ENCODE assay signal across 10 cellular contexts in genomic region chr7:114819629-114820362, GRCh38.
A peak's percentile ranks its signal among the peaks of the same experiment; 100 is the strongest.
DNase-seq lines count a peak whose midpoint lies in the region; ATAC-seq, FAIRE-seq and TF ChIP-seq lines count a peak whose summit lies in the region.
"Had no signal": no experiment of that assay in that cellular context is flagged by ENCODE, and none has a peak within 500 bp of the region (broad histone marks: within the 10 kb centered on the region; RNA-seq: fewer than 3 reads in every experiment).

No MANE protein-coding gene starts in this region.

- CTCF ChIA-PET in A673 (lab: Charles Lee): no interaction called here

- TF ChIP-seq CTCF in A673 (conservative IDR thresholded peaks at IDR 0.05; ENCODE audit: low read depth, low read length) (no peak), brain microvascular endothelial cell (IDR thresholded peaks at IDR 0.05; ENCODE audit: low read depth, low read length, missing control alignments) (no peak)

- H3K36me3 ChIP-seq in A673 (ENCODE audit: insufficient read depth, low read length, poor library complexity, severe bottlenecking) (no peaks in the 10 kb centered on the region), brain microvascular endothelial cell (replicated peaks) (no peaks in the 10 kb centered on the region)

- in situ Hi-C loops in brain microvascular endothelial cell (cut with HindIII; ENCODE audit: low pct_ligation_motif_present, low sequenced_read_pairs): no loop called here

- no TSS peak for BruUV-seq in A673 (replicated peaks; lab: Mats Ljungman, UMichigan)

- POLR2A ChIA-PET in A673 (lab: Charles Lee; ENCODE audit: low non-redundant PET): interaction anchor here (0.6 kb wide), 1 partner anchor 938 kb away, joined by 4 read pairs; no protein-coding TSS in a partner anchor

- intact Hi-C loops in A673 (cut with micrococcal nuclease; ENCODE audit: unreplicated experiment): no loop called here
- intact Hi-C loops in posterior vena cava (cut with DNase I): no loop called here

- H3K27ac ChIP-seq in A673 (ENCODE audit: low read depth, low read length, poor library complexity, severe bottlenecking) (no peak overlapping the region), brain microvascular endothelial cell (peak overlapping the region; percentile 69)

- DNase-seq in A673 (ENCODE audit: low spot score) (peak; percentile 59), HTR-8/SVneo (ENCODE audit: insufficient read length, low spot score) (peak; percentile 0), brain microvascular endothelial cell (peak; percentile 93), kidney tubule cell (ENCODE audit: low spot score) (peak; percentile 98), posterior vena cava (ENCODE audit: low spot score) (no peak), NCI-H146 (lab: John Stamatoyannopoulos, UW) (no peak)
- DNase-seq: activated CD4-positive, alpha-beta memory T cell treated with anti-CD3 and anti-CD28 coated beads, Interleukin-2, amount 10 ng/mL, durations not matched to agents 7 days and 5 days had no signal

- ATAC-seq in GM18873 (IDR thresholded peaks at IDR 0.05; ENCODE audit: low FRiP score, unreplicated experiment) (no peak), GM19455 (IDR thresholded peaks at IDR 0.05; ENCODE audit: unreplicated experiment) (no peak)

- no peaks in the 10 kb centered on the region for H3K27me3 ChIP-seq in A673 (replicated peaks; ENCODE audit: insufficient read depth, low read depth, low read length, poor library complexity)
- H3K27me3 ChIP-seq in brain microvascular endothelial cell (replicated peaks): no peaks in the 10 kb centered on the region

- no peak overlapping the region for H3K4me3 ChIP-seq in A673 (ENCODE audit: low read depth, low read length, poor library complexity, severe bottlenecking)
- H3K4me3 ChIP-seq in brain microvascular endothelial cell (ENCODE audit: low read depth, low read length): no peak overlapping the region

- no peak for FAIRE-seq in HTR-8/SVneo (lab: Jason Lieb, UNC)
- FAIRE-seq: islet of Langerhans had no signal

- no peaks in the 10 kb centered on the region for H3K4me1 ChIP-seq in A673 (ENCODE audit: insufficient read depth, low read length, poor library complexity, severe bottlenecking)

- no peaks in the 10 kb centered on the region for H3K9me3 ChIP-seq in A673 (ENCODE audit: low read depth, low read length, poor library complexity, severe bottlenecking)

Comparison
In these comparisons a context has a peak if more than half of its experiments do, and no peak if none do; other contexts are left out.
1. DNase-seq: peak in A673 (single experiment), HTR-8/SVneo (single experiment), brain microvascular endothelial cell (single experiment) and kidney tubule cell (single experiment); none in posterior vena cava (single experiment) and NCI-H146 (single experiment).